10 cellular contexts compared by ENCODE assay signal in genomic region chr1:8889103-8889846, GRCh38. TPM values are rescaled to one million over a fixed set of nuclear protein-coding genes. Genes with fewer than 3 reads are reported as not detected.
DNase-seq lines count a peak whose midpoint lies in the region; ATAC-seq, FAIRE-seq and TF ChIP-seq lines count a peak whose summit lies in the region.
"Had no signal": no experiment of that assay in that cellular context is flagged by ENCODE, and none has a peak within 500 bp of the region (broad histone marks: within the 10 kb centered on the region; RNA-seq: fewer than 3 reads in every experiment).

No MANE protein-coding gene starts in this region.

- 52 to 56% methylated on average over 11 of the region's 11 CpGs for WGBS in lung, 2 donors

- H3K4me3 ChIP-seq in choroid plexus epithelial cell (ENCODE audit: low read depth, low read length) (no peak overlapping the region), lung (no peak overlapping the region)

- no peaks in the 10 kb centered on the region for H3K9me3 ChIP-seq in lung (ENCODE audit: control insufficient read depth in 2 of 2, insufficient read depth in 1 of 2, low read length in 1 of 2)

- H3K27ac ChIP-seq in lung (ENCODE audit: low read depth in 1 of 2, low read length in 1 of 2) = peak overlapping the region; percentile 26 to 57

- DNase-seq in NCI-H2196 (lab: John Stamatoyannopoulos, UW; ENCODE audit: unreplicated experiment) (peak; percentile 27), NCI-H2196 treated with DMSO at 0.1 percent for 48 hours (lab: John Stamatoyannopoulos, UW; ENCODE audit: unreplicated experiment) (no peak), choroid plexus epithelial cell (ENCODE audit: low read depth) (peak; percentile 46), lung (ENCODE audit: low spot score) (no peak), urothelium cell line (ENCODE audit: low spot score) (peak; percentile 45), amygdala (lab: John Stamatoyannopoulos, UW) (no peak)
- DNase-seq in activated CD4-positive, CD25-positive, alpha-beta regulatory T cell (lab: John Stamatoyannopoulos, UW) = no peak
- DNase-seq: activated T-cell treated with anti-CD3 and anti-CD28 coated beads, Interleukin-2, amount 50 U/mL, for 72 hours had no signal

- peaks cover 2 to 5% of the 10 kb centered on the region in 2 donors for H3K4me1 ChIP-seq in lung (ENCODE audit: control insufficient read depth in 2 of 2, insufficient read depth in 2 of 2, low read length in 2 of 2)

- H3K27me3 ChIP-seq in lung (ENCODE audit: control insufficient read depth, insufficient read depth) = no peaks in the 10 kb centered on the region

- no peak for ATAC-seq in lung (ENCODE audit: insufficient read depth, low FRiP score)
- ATAC-seq in GM18868 (IDR thresholded peaks at IDR 0.05; ENCODE audit: unreplicated experiment) = no peak
- ATAC-seq: activated T-cell treated with anti-CD3 and anti-CD28 coated beads, Interleukin-2, amount 50 U/mL, for 72 hours had no signal

- no peak for FAIRE-seq in urothelium cell line (lab: Jason Lieb, UNC)

- no peak for TF ChIP-seq CTCF in choroid plexus epithelial cell (conservative IDR thresholded peaks at IDR 0.05; ENCODE audit: low read depth, low read length)
- no peak for TF ChIP-seq CTCF in lung (IDR thresholded peaks at IDR 0.05; ENCODE audit: control extremely low read depth, extremely low read depth)

- H3K36me3 ChIP-seq in lung (ENCODE audit: control insufficient read depth in 2 of 2, insufficient read depth in 2 of 2, low read length in 2 of 2) = no peaks in the 10 kb centered on the region

RNA-seq across cellular contexts. Expression of gene ENO1, which starts 10.8 kb away (rescaled TPM):
- total RNA-seq in lung = 1,000 to 10,000 TPM in 1 of 2 donors, 100 to 1,000 TPM in 1; 449 to 1,342 TPM
- polyA plus RNA-seq in lung = 1,000 to 10,000 TPM in 1 of 2 donors, 100 to 1,000 TPM in 1; 577 to 1,784 TPM

RNA-seq across cellular contexts. Expression of gene CA6, which starts 56.4 kb away (rescaled TPM):
- not detected for total RNA-seq in lung
- under 1 TPM in 1 of 2 donors, not detected in 1; 0.03 TPM for polyA plus RNA-seq in lung
- total RNA-seq: dermis microvascular lymphatic vessel endothelial cell had no signal

Comparison
In these comparisons a context has a peak if more than half of its experiments do, and no peak if none do; other contexts are left out.
1. DNase-seq: peak in NCI-H2196 (single experiment), choroid plexus epithelial cell (single experiment) and urothelium cell line (single experiment); none in NCI-H2196 treated with DMSO at 0.1 percent for 48 hours (single experiment), lung (single experiment), activated CD4-positive, CD25-positive, alpha-beta regulatory T cell (0 of 4) and amygdala (0 of 56).